Comparison of ENCODE assay signal across 1 cellular context in genomic region chr14:103136388-103137271, GRCh38.
A peak's percentile ranks its signal among the peaks of the same experiment; 100 is the strongest.
TF ChIP-seq lines count a peak whose summit lies in the region.

No MANE protein-coding gene starts in this region.

TF ChIP-seq in K562, 482 proteins besides CTCF, POLR2A, EP300 and RAD21 (continued from another document and continues in another):
- TF ChIP-seq ATF3 (IDR thresholded peaks at IDR 0.05) = peak; percentile 84
- no peak for TF ChIP-seq ATF3 (CRISPR knock-in tag; conservative IDR thresholded peaks at IDR 0.05)
- TF ChIP-seq MGA (IDR thresholded peaks at IDR 0.05) = peak; percentile 80
- TF ChIP-seq ZBTB11 (CRISPR knock-in tag; IDR thresholded peaks at IDR 0.05) = peak in 1 of 3 experiments; percentile 26; a peak in 1 of 6 replicates
- no peak for TF ChIP-seq GTF2F1 (IDR thresholded peaks at IDR 0.05; ENCODE audit: low read depth, low read length)
- peak; percentile 97 for TF ChIP-seq ZNF592 (IDR thresholded peaks at IDR 0.05)
- peak; percentile 69 for TF ChIP-seq DPF2 (IDR thresholded peaks at IDR 0.05)
- peak; percentile 69 for TF ChIP-seq RAD51 (IDR thresholded peaks at IDR 0.05; ENCODE audit: borderline replicate concordance, low read depth)
- no peak for TF ChIP-seq MEF2A (IDR thresholded peaks at IDR 0.05; ENCODE audit: control insufficient read depth, low read depth, low read length)
- TF ChIP-seq ZBTB12 (CRISPR knock-in tag; IDR thresholded peaks at IDR 0.05) = 0 out of 2 replicates have a peak, but pooled peaks have one; percentile 18
- no peak for TF ChIP-seq NFATC3 (IDR thresholded peaks at IDR 0.05)
- 0 out of 2 replicates have a peak, but pooled peaks have one; percentile 31 for TF ChIP-seq ZBTB9 (CRISPR knock-in tag; IDR thresholded peaks at IDR 0.05)
- peak; percentile 20; the same call in 1 of the 2 replicates for TF ChIP-seq VEZF1 (CRISPR knock-in tag; IDR thresholded peaks at IDR 0.05)
- TF ChIP-seq NR4A1 (CRISPR knock-in tag; IDR thresholded peaks at IDR 0.05) = no peak
- TF ChIP-seq NR4A1 (tag; IDR thresholded peaks at IDR 0.05) = peak; percentile 89
- TF ChIP-seq ZNF174 (CRISPR knock-in tag; IDR thresholded peaks at IDR 0.05) = no peak
- TF ChIP-seq PKNOX1 (IDR thresholded peaks at IDR 0.05) = peak; percentile 11; the same call in 1 of the 2 replicates
- TF ChIP-seq MEF2D (tag; conservative IDR thresholded peaks at IDR 0.05; ENCODE audit: low read depth) = 0 out of 2 replicates have a peak, but pooled peaks have one; percentile 50
- no peak for TF ChIP-seq NCOA6 (IDR thresholded peaks at IDR 0.05)
- TF ChIP-seq TFAP4 (CRISPR knock-in tag; IDR thresholded peaks at IDR 0.05; ENCODE audit: borderline replicate concordance) = peak; percentile 61; the same call in 1 of the 2 replicates
- peak; percentile 54; the same call in 1 of the 2 replicates for TF ChIP-seq TOE1 (IDR thresholded peaks at IDR 0.05; ENCODE audit: borderline replicate concordance)
- TF ChIP-seq TOE1 (CRISPR knock-in tag; IDR thresholded peaks at IDR 0.05; ENCODE audit: borderline replicate concordance, low read depth) = no peak
- peak; percentile 83 for TF ChIP-seq NFE2 (IDR thresholded peaks at IDR 0.05; ENCODE audit: low read depth)
- peak; percentile 55; the same call in 1 of the 2 replicates for TF ChIP-seq MTA3 (IDR thresholded peaks at IDR 0.05; ENCODE audit: borderline replicate concordance)
- TF ChIP-seq RBBP5 (IDR thresholded peaks at IDR 0.05; ENCODE audit: borderline replicate concordance, insufficient read depth, low read length, poor library complexity, severe bottlenecking) = peak; percentile 34
